10 cellular contexts compared by ENCODE assay signal in the genomic region with DNA sequence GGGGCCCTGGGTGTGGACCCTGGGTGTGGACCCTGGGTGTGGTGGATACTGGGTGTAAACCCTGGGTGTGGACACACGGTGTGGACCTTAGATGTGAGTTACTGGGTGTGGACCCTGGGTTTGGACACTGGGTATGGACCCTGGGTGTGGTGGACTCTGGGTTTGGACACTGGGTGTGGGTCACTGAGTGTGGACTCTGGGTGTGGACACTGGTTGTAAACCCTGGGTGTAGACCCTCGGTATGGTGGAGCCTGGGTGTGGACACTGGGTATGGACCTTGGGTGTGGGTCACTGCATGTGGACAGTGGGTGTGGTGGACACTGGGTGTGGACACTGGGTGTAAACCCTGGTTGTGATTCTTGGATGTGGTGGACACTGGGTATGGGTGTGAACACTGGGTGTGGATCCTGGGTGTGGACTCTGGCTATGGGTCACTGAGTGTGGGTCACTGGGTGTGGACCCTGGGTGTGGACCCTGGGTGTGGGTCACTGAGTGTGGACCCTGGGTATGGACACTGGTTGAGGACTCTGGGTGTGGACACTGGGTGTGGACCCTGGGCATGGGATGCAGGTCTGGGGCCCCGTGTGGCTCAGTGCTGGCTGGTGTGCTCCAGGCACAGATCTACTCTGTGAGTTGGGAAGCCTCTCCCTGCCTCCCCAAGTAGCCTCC.
"Had no signal": no experiment of that assay in that cellular context is flagged by ENCODE, and none has a peak within 500 bp of the region (broad histone marks: within the 10 kb centered on the region; RNA-seq: fewer than 3 reads in every experiment).

No MANE protein-coding gene starts in this region.

- H3K4me3 ChIP-seq: upper lobe of left lung had no signal

- H3K36me3 ChIP-seq: neutrophil, upper lobe of left lung had no signal

- H3K9me3 ChIP-seq: neutrophil, upper lobe of left lung had no signal

- DNase-seq: activated CD4-positive, alpha-beta T cell treated with anti-CD3 and anti-CD28 coated beads, Interleukin-2, amount 50 U/mL, for 1 hour; activated naive CD4-positive, alpha-beta T cell treated with anti-CD3 and anti-CD28 coated beads for 36 hours; activated T-cell treated with anti-CD3 and anti-CD28 coated beads for 4 hours; erythroblast; retina; stimulated activated CD4-positive, alpha-beta T cell treated with anti-CD3 and anti-CD28 coated beads, Interleukin-15, amount 100 ng/mL, for 24 hours; stimulated activated CD4-positive, alpha-beta T cell treated with anti-CD3 and anti-CD28 coated beads, Interleukin-4, amount 100 ng/mL, for 1 hour; stimulated activated naive CD4-positive, alpha-beta T cell treated with Interleukin-2 at 50 U/mL for 16 hours had no signal

- H3K27ac ChIP-seq: neutrophil, upper lobe of left lung had no signal

- H3K4me1 ChIP-seq: upper lobe of left lung had no signal

- H3K27me3 ChIP-seq: neutrophil, upper lobe of left lung had no signal
